Comparison of ENCODE assay signal across 9 cellular contexts in the genomic region with DNA sequence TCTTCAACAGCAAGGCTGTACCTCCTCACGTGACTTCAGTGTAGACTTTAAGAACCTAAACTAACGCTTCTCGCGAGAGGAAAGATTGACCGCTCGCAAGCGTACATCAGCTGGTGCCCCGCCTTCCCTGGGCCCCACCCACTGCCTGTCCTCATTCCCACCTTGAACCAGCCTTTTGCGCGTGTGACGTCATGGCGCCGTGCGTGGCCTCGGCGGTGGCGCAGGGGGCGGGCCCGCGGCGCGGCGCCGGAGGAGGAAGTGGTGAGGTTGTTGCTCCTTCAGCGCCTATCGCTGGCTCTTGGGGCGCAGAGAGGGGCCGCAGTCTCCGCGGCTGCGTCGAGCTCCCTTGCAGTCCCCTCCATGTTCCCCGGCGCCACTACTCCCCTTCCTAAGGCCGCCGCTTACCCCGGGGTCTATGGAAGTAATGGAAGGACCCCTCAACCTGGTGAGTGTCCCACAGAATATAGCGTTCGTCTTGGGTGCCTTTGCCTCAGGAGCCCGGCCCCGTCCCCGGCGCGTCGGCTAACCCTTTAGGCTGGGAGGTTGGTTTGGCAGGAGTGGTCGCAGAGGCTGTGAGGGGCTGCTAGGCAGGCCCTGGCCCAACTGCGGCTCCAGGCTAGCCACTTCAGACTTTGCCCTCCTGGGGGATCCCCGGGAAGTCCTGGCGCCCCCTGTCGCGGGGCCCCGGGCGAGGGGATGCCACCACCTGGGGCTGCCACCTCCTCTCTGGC. TPM values are rescaled to one million over a fixed set of nuclear protein-coding genes. Genes with fewer than 3 reads are reported as not detected.
A peak's percentile ranks its signal among the peaks of the same experiment; 100 is the strongest.
DNase-seq lines count a peak whose midpoint lies in the region; ATAC-seq, FAIRE-seq and TF ChIP-seq lines count a peak whose summit lies in the region.
"Had no signal": no experiment of that assay in that cellular context is flagged by ENCODE, and none has a peak within 500 bp of the region (broad histone marks: within the 10 kb centered on the region; RNA-seq: fewer than 3 reads in every experiment).

Gene NRBF2 (plus strand): TSS at position 273 of the 731 bp plus-strand sequence. CDS start 143 bp downstream, at position 416.

- no peak for FAIRE-seq in bronchial epithelial cell (lab: Jason Lieb, UNC)
- FAIRE-seq: colon had no signal

- H3K36me3 ChIP-seq in bronchial epithelial cell (ENCODE audit: control insufficient read depth, insufficient read depth, low read length): no peaks in the 10 kb centered on the region

- TF ChIP-seq CTCF in WI38 (IDR thresholded peaks at IDR 0.05; ENCODE audit: low read depth, low read length) (peak; percentile 18; the same call in 1 of the 2 replicates), bronchial epithelial cell (IDR thresholded peaks at IDR 0.05; ENCODE audit: insufficient read depth, low read length, severe bottlenecking) (peak; percentile 40)

- peak; percentile 97 for ATAC-seq in GM18907 (IDR thresholded peaks at IDR 0.05; ENCODE audit: unreplicated experiment)
- ATAC-seq in HG03159 (IDR thresholded peaks at IDR 0.05; ENCODE audit: unreplicated experiment): peak; percentile 97

- H3K4me3 ChIP-seq in WI38 (ENCODE audit: low read depth, low read length) (peak within 1 kb of the TSS; percentile 97), bronchial epithelial cell (ENCODE audit: low read depth, low read length) (peak within 1 kb of the TSS; percentile 96)

- DNase-seq in AG08396 (ENCODE audit: low spot score) (peak; percentile 95), NCI-H2227 (lab: John Stamatoyannopoulos, UW; ENCODE audit: unreplicated experiment) (peak; percentile 98), bronchial epithelial cell (ENCODE audit: low read depth) (peak; percentile 95), iPS-NIHi7 (ENCODE audit: extremely low spot score) (peak; percentile 94), smooth muscle cell of the brain vasculature (ENCODE audit: low read depth, low spot score) (peak; percentile 96)

- H3K27me3 ChIP-seq in bronchial epithelial cell (ENCODE audit: control insufficient read depth, insufficient read depth, low read length): no peaks in the 10 kb centered on the region

RNA-seq across cellular contexts. Expression of gene NRBF2, which starts in this region (rescaled TPM):
- 40.0 and 58.4 TPM in 2 replicates for total RNA-seq in bronchial epithelial cell

Comparison
In these comparisons a context has a peak if more than half of its experiments do, and no peak if none do; other contexts are left out.
1. Peak in every context shown above with its lines: DNase-seq, ATAC-seq and H3K4me3 ChIP-seq.